In the genomic region with DNA sequence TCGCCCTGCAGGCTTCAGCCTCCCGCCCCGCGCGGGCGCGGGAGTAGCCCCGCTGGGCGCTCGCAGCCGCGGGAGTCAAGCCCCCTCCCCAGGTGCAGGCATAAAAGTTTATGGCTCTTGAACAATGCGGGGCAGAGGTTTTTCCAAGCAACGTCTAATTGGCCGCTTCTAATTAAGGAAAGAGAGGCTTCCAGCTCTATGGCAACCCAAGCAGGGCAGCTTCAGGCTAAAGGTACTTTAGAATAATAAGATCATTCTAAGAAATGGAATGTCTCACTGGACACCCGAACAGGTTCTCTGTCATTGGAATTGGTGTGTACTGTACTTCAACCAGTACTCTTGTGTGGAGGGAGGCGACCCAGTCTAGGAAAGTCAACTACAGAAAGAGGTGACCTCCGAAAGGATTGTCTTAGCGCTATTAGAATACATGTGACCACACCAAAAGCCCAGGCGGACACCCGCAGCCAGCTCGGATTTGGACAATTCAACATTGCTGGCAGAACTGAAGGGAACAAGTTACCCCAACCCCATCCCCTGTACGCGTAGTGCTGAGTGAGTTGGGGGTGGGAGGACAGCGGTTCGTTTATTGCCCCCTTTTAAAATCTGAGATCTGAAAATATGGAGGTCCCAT, we compare ENCODE assay signal across 9 cellular contexts. TPM values are rescaled to one million over a fixed set of nuclear protein-coding genes. Genes with fewer than 3 reads are reported as not detected.
A peak's percentile ranks its signal among the peaks of the same experiment; 100 is the strongest.
DNase-seq lines count a peak whose midpoint lies in the region; ATAC-seq, FAIRE-seq and TF ChIP-seq lines count a peak whose summit lies in the region.
"Had no signal": no experiment of that assay in that cellular context is flagged by ENCODE, and none has a peak within 500 bp of the region (broad histone marks: within the 10 kb centered on the region; RNA-seq: fewer than 3 reads in every experiment).

No MANE protein-coding gene starts in this region.

- H3K36me3 ChIP-seq in keratinocyte (ENCODE audit: control insufficient read depth in 2 of 2, extremely low read depth in 1 of 2, insufficient read depth in 2 of 2, low read length in 2 of 2) = no peaks in the 10 kb centered on the region
- no peaks in the 10 kb centered on the region for H3K36me3 ChIP-seq in stomach smooth muscle (ENCODE audit: control insufficient read depth in 2 of 2, insufficient read depth in 2 of 2, low read length in 2 of 2)

- H3K9me3 Mint-ChIP-seq in activated CD8-positive, alpha-beta T cell treated with anti-CD3 and anti-CD28 coated beads for 36 hours = no peaks in the 10 kb centered on the region

- no peak for TF ChIP-seq CTCF in activated CD8-positive, alpha-beta T cell treated with anti-CD3 and anti-CD28 coated beads for 36 hours (IDR thresholded peaks at IDR 0.05)
- no peak for TF ChIP-seq CTCF in keratinocyte (optimal IDR thresholded peaks at IDR 0.05 in 1 of 3, IDR thresholded peaks at IDR 0.05 in 1 of 3, conservative IDR thresholded peaks at IDR 0.05 in 1 of 3; ENCODE audit: extremely low read depth in 1 of 3, insufficient read depth in 2 of 3, low read length in 3 of 3)

- peaks cover 22% of the 10 kb centered on the region for H3K4me1 Mint-ChIP-seq in activated CD8-positive, alpha-beta T cell treated with anti-CD3 and anti-CD28 coated beads for 36 hours (ENCODE audit: low read depth)

- H3K4me1 ChIP-seq in keratinocyte (ENCODE audit: control insufficient read depth, extremely low read depth, insufficient read depth, low read length) = peaks cover 12% of the 10 kb centered on the region
- H3K4me1 ChIP-seq in stomach smooth muscle (ENCODE audit: control insufficient read depth, insufficient read depth, low read length) = peaks cover 25% of the 10 kb centered on the region

- peaks cover 5% of the 10 kb centered on the region for H4K20me1 ChIP-seq in keratinocyte (ENCODE audit: control insufficient read depth, extremely low read depth, insufficient read depth, low read length)

- H3K79me2 ChIP-seq in keratinocyte (ENCODE audit: control insufficient read depth, insufficient read depth, low read length) = no peaks in the 10 kb centered on the region

- H3K9ac ChIP-seq in keratinocyte (ENCODE audit: control insufficient read depth, extremely low read depth, insufficient read depth, low read length) (no peak overlapping the region), stomach smooth muscle (ENCODE audit: low read length in 2 of 2) (no peak overlapping the region)

- peak overlapping the region; percentile 25 for H3K4me3 Mint-ChIP-seq in activated CD8-positive, alpha-beta T cell treated with anti-CD3 and anti-CD28 coated beads for 36 hours

- CTCF ChIA-PET in activated CD8-positive, alpha-beta T cell treated with anti-CD3 and anti-CD28 coated beads for 36 hours (lab: Charles Lee) = no interaction called here

- H3K27ac Mint-ChIP-seq in activated CD8-positive, alpha-beta T cell treated with anti-CD3 and anti-CD28 coated beads for 36 hours = no peak overlapping the region

- H3K27me3 ChIP-seq in keratinocyte (ENCODE audit: control insufficient read depth, extremely low read depth, insufficient read depth, low read length) (peaks cover 89% of the 10 kb centered on the region), stomach smooth muscle (ENCODE audit: control insufficient read depth in 1 of 2, insufficient read depth in 2 of 2, low read length in 2 of 2) (peaks cover 70 to 95% of the 10 kb centered on the region in 2 donors)

- peak overlapping the region; percentile 72 for H3K4me2 ChIP-seq in keratinocyte (ENCODE audit: control insufficient read depth, extremely low read depth, insufficient read depth, low read depth, low read length)

- no peak for ATAC-seq in activated CD8-positive, alpha-beta T cell treated with anti-CD3 and anti-CD28 coated beads for 36 hours
- no peak for ATAC-seq in GM18517 (IDR thresholded peaks at IDR 0.05; ENCODE audit: unreplicated experiment)

- H2AFZ ChIP-seq in keratinocyte (ENCODE audit: control insufficient read depth, low read length) = peak overlapping the region; percentile 70

- H3K27ac ChIP-seq in keratinocyte (ENCODE audit: control insufficient read depth, insufficient read depth, low read length) (no peak overlapping the region), stomach smooth muscle (ENCODE audit: low read length) (no peak overlapping the region)

- dilution Hi-C loops in keratinocyte (cut with MboI; ENCODE audit: extremely low pct_ligation_motif_present, low sequenced_read_pairs) = no loop called here

- H3K36me3 Mint-ChIP-seq in activated CD8-positive, alpha-beta T cell treated with anti-CD3 and anti-CD28 coated beads for 36 hours (ENCODE audit: low read depth) = no peaks in the 10 kb centered on the region

- intact Hi-C loops in activated CD8-positive, alpha-beta T cell treated with anti-CD3 and anti-CD28 coated beads for 36 hours (cut with micrococcal nuclease) = loop anchor here (10.0 kb wide), 1 partner anchor 95 kb away; no protein-coding TSS in a partner anchor

- H3K27me3 Mint-ChIP-seq in activated CD8-positive, alpha-beta T cell treated with anti-CD3 and anti-CD28 coated beads for 36 hours = peaks cover 49% of the 10 kb centered on the region

- H3K9me1 ChIP-seq in keratinocyte (ENCODE audit: control insufficient read depth, extremely low read depth, insufficient read depth, low read length) = no peaks in the 10 kb centered on the region

- H3K4me3 ChIP-seq in keratinocyte (ENCODE audit: control insufficient read depth in 2 of 3, extremely low read depth in 1 of 3, insufficient read depth in 2 of 3, low read depth in 1 of 3, low read length in 3 of 3) (peak overlapping the region; percentile 40 to 71 (median 66)), stomach smooth muscle (ENCODE audit: low read length in 2 of 2) (peak overlapping the region; percentile 52 to 72)

- POLR2A ChIA-PET in activated CD8-positive, alpha-beta T cell treated with anti-CD3 and anti-CD28 coated beads for 36 hours (lab: Charles Lee) = no interaction called here

- DNase-seq in NCI-H748 treated with DMSO at 0.1 percent for 48 hours (lab: John Stamatoyannopoulos, UW) (peak; percentile 4), NCI-H748 (lab: John Stamatoyannopoulos, UW; ENCODE audit: unreplicated experiment) (no peak), keratinocyte (ENCODE audit: low read depth, low spot score) (no peak), NCI-H526 treated with DMSO at 0.1 percent for 48 hours (lab: John Stamatoyannopoulos, UW) (no peak)
- no peak for DNase-seq in activated CD8-positive, alpha-beta T cell treated with anti-CD3 and anti-CD28 coated beads for 36 hours
- no peak for DNase-seq in stimulated activated CD4-positive, alpha-beta T cell treated with anti-CD3 and anti-CD28 coated beads, Interleukin-4, amount 100 ng/mL, for 4 hours

- FAIRE-seq in keratinocyte (lab: Jason Lieb, UNC) = no peak

- H3K9me3 ChIP-seq in keratinocyte (ENCODE audit: control insufficient read depth, low read depth, low read length) (no peaks in the 10 kb centered on the region), stomach smooth muscle (ENCODE audit: control insufficient read depth in 2 of 2, low read length in 2 of 2) (no peaks in the 10 kb centered on the region)

RNA-seq across cellular contexts. Expression of a gene that starts 12.5 kb away (rescaled TPM):
- not detected for total RNA-seq in activated CD8-positive, alpha-beta T cell treated with anti-CD3 and anti-CD28 coated beads for 36 hours
- polyA plus RNA-seq in keratinocyte = 0.01 to 0.05 TPM in 2 of 3 replicates, not detected in the other
- polyA plus RNA-seq in keratinocyte (2011; ENCODE audit: low read depth) = not detected
- not detected in 2 replicates for polyA plus RNA-seq in keratinocyte (2011; cell fraction: cytosol; rRNA removed)
- not detected in 2 replicates for polyA plus RNA-seq in keratinocyte (2011; cell fraction: nucleus; rRNA removed)
- not detected in 2 replicates for polyA plus RNA-seq in keratinocyte (2012; ENCODE audit: low replicate concordance)
- polyA minus RNA-seq in keratinocyte = not detected in 3 replicates
- not detected for polyA minus RNA-seq in keratinocyte (2011; cell fraction: cytosol; rRNA and poly(A)+ RNA removed)
- polyA minus RNA-seq in keratinocyte (2011; cell fraction: nucleus; rRNA and poly(A)+ RNA removed) = not detected in 2 replicates
- total RNA-seq: kidney epithelial cell had no signal
